Comparison of ENCODE assay signal across 2 cellular contexts in the genomic region with DNA sequence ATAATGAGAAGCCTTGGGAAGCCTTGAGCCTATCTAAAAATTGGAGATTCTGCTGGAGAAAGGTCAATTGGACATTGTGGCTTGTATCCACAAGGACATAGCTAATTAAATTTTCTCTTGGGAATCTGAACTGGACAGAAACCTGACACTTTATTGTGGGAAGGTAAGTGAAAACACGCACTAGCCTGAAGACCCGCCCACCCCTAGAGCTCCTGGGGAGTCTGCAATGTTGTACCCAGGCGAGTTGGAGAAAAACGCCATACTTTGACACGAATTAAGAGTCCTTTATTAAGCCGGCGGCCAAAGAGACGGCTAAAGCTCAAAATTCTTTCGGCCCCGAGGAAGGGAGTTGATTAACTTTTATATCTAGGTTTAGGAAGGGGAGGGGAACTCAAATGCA.
TF ChIP-seq lines count a peak whose summit lies in the region.

No MANE protein-coding gene starts in this region.

TF ChIP-seq in GM23338, 12 proteins besides CTCF, POLR2A, EP300 and RAD21:
- TF ChIP-seq ZNF462 (CRISPR knock-in tag; IDR thresholded peaks at IDR 0.05) (no peak), EZH2 (IDR thresholded peaks at IDR 0.05; ENCODE audit: low read depth, unreplicated experiment) (no peak), EZH2phosphoT487 (IDR thresholded peaks at IDR 0.05; ENCODE audit: unreplicated experiment) (no peak), JUNB (IDR thresholded peaks at IDR 0.05; ENCODE audit: unreplicated experiment) (no peak), POLR2AphosphoS5 (IDR thresholded peaks at IDR 0.05; ENCODE audit: low read depth) (no peak)
- TF ChIP-seq, protein P1, sequence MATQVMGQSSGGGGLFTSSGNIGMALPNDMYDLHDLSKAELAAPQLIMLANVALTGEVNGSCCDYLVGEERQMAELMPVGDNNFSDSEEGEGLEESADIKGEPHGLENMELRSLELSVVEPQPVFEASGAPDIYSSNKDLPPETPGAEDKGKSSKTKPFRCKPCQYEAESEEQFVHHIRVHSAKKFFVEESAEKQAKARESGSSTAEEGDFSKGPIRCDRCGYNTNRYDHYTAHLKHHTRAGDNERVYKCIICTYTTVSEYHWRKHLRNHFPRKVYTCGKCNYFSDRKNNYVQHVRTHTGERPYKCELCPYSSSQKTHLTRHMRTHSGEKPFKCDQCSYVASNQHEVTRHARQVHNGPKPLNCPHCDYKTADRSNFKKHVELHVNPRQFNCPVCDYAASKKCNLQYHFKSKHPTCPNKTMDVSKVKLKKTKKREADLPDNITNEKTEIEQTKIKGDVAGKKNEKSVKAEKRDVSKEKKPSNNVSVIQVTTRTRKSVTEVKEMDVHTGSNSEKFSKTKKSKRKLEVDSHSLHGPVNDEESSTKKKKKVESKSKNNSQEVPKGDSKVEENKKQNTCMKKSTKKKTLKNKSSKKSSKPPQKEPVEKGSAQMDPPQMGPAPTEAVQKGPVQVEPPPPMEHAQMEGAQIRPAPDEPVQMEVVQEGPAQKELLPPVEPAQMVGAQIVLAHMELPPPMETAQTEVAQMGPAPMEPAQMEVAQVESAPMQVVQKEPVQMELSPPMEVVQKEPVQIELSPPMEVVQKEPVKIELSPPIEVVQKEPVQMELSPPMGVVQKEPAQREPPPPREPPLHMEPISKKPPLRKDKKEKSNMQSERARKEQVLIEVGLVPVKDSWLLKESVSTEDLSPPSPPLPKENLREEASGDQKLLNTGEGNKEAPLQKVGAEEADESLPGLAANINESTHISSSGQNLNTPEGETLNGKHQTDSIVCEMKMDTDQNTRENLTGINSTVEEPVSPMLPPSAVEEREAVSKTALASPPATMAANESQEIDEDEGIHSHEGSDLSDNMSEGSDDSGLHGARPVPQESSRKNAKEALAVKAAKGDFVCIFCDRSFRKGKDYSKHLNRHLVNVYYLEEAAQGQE (IDR thresholded peaks at IDR 0.05; ENCODE audit: unreplicated experiment): no peak

TF ChIP-seq in HEK293T, 16 proteins besides CTCF, POLR2A, EP300 and RAD21 (continued from another document):
- TF ChIP-seq, protein P2, sequence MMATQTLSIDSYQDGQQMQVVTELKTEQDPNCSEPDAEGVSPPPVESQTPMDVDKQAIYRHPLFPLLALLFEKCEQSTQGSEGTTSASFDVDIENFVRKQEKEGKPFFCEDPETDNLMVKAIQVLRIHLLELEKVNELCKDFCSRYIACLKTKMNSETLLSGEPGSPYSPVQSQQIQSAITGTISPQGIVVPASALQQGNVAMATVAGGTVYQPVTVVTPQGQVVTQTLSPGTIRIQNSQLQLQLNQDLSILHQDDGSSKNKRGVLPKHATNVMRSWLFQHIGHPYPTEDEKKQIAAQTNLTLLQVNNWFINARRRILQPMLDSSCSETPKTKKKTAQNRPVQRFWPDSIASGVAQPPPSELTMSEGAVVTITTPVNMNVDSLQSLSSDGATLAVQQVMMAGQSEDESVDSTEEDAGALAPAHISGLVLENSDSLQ (IDR thresholded peaks at IDR 0.05): no peak
- TF ChIP-seq FOXK2 (IDR thresholded peaks at IDR 0.05): no peak
- TF ChIP-seq LEF1 (IDR thresholded peaks at IDR 0.05; ENCODE audit: borderline replicate concordance): no peak
- no peak for TF ChIP-seq ZNF384 (IDR thresholded peaks at IDR 0.05)
- TF ChIP-seq SP1 (IDR thresholded peaks at IDR 0.05): no peak
